ENCODE assay signal across 20 cellular contexts in genomic region chr14:43168374-43168925, GRCh38.
"Had no signal": no experiment of that assay in that cellular context is flagged by ENCODE, and none has a peak within 500 bp of the region (broad histone marks: within the 10 kb centered on the region; RNA-seq: fewer than 3 reads in every experiment).

No MANE protein-coding gene starts in this region.

- ATAC-seq: gastroesophageal sphincter; left cardiac atrium; naive thymus-derived CD4-positive, alpha-beta T cell; right cardiac atrium had no signal

- H3K27me3 Mint-ChIP-seq: naive thymus-derived CD4-positive, alpha-beta T cell; progenitor cell of endocrine pancreas had no signal

- H3K4me1 Mint-ChIP-seq: immature natural killer cell; naive thymus-derived CD4-positive, alpha-beta T cell had no signal

- H3K4me3 Mint-ChIP-seq: immature natural killer cell; naive thymus-derived CD4-positive, alpha-beta T cell had no signal

- H3K36me3 Mint-ChIP-seq: immature natural killer cell; naive thymus-derived CD4-positive, alpha-beta T cell had no signal

- DNase-seq: dermis blood vessel endothelial cell; esophagus squamous epithelium; foreskin fibroblast; glutamatergic neuron; immature natural killer cell; left cardiac atrium; mesendoderm; naive thymus-derived CD4-positive, alpha-beta T cell; occipital lobe; pancreas; right cardiac atrium; small intestine; stimulated activated CD4-positive, alpha-beta T cell treated with anti-CD3 and anti-CD28 coated beads, Interleukin-12 subunit alpha, Interleukin-12 subunit beta, amount 100 ng/mL, for 4 hours; stimulated activated naive CD4-positive, alpha-beta T cell; stomach; substantia nigra; trophoblast cell had no signal

- FAIRE-seq: keratinocyte, pancreas, small intestine had no signal

- H3K27ac Mint-ChIP-seq: immature natural killer cell; naive thymus-derived CD4-positive, alpha-beta T cell; progenitor cell of endocrine pancreas had no signal
